Comparison of ENCODE assay signal across 1 cellular context in the genomic region with DNA sequence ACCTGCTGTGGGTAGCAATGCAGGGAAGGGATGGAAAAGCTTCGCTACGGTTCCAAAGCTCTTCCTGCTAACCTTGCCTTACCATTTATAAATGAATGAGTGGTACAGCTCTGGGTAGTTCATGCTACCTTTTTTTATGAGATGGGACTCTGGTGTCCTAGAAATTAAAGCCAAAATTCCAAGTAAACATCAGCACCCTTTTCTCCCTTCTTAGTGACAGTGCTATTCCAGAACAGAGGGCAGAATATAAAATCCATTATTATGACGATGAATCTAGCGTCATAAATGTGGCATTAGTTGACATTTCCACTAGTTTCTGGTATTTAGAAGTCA.
TF ChIP-seq lines count a peak whose summit lies in the region.

No MANE protein-coding gene starts in this region.

TF ChIP-seq in K562, 482 proteins besides CTCF, POLR2A, EP300 and RAD21 (continued from another document):
- TF ChIP-seq RREB1 (CRISPR knock-in tag; IDR thresholded peaks at IDR 0.05): peak; percentile 22; the same call in 1 of the 2 replicates
- peak in 1 of 2 experiments; percentile 7; a peak in 1 of 4 replicates for TF ChIP-seq KDM1A (IDR thresholded peaks at IDR 0.05)
- TF ChIP-seq MNT (conservative IDR thresholded peaks at IDR 0.05): 0 out of 4 replicates have a peak, but pooled peaks of 1 of the 2 experiments have one; percentile 16
- TF ChIP-seq CTBP1 (IDR thresholded peaks at IDR 0.05; ENCODE audit: borderline replicate concordance): 0 out of 2 replicates have a peak, but pooled peaks have one; percentile 47
- no peak for TF ChIP-seq ZNF174 (CRISPR knock-in tag; IDR thresholded peaks at IDR 0.05)
- TF ChIP-seq HNRNPLL (IDR thresholded peaks at IDR 0.05; ENCODE audit: low read depth, low read length, poor library complexity, severe bottlenecking): no peak
- no peak for TF ChIP-seq MAFF (IDR thresholded peaks at IDR 0.05; ENCODE audit: low read length)
TF ChIP-seq in K562: peak in this region for 4.
